8 cellular contexts compared by ENCODE assay signal in the genomic region with DNA sequence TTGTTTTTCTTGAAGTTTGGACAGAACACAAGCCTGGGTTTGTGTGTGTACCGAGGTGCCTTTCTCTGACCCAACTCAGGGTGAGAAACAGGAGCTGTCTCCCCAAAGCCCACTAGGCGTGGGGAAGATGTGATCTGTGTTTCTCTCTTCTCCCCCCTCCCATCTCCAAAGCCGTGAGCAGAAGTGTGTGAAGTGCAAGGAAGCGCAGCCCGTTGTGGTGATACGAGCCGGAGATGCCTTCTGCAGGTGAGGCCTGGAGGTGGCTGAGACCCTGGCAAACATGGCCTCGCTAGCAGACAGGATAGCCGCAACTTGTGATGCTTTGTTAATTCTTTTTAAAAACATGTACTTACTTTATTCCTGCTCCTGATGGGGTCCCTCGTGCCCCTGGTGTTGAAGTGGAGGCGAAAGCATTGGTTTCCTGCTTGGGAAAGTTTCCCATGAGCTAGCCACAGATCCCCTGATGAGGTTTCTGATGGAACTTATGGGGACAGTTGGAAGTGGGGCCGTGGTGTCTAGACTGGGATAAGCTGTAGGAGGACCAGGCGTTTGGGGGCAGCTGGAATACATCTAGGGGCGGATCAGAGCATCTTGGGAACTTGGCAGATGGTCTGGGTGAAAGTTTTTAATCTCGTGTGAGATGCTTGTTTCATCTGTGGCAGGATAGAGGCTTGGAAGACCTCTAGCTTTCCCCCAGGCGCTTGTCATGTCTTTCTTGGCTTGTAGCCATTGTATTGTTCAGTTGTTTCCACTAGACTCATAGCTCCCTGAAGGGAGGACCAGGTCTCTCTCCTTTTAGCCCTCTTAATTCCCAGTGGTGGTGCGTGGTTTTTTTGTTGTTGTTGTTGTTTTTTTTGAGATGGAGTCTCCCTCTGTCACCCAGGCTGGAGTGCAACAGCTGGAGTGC. TPM values are rescaled to one million over a fixed set of nuclear protein-coding genes. Genes with fewer than 3 reads are reported as not detected.
DNase-seq lines count a peak whose midpoint lies in the region; ATAC-seq and TF ChIP-seq lines count a peak whose summit lies in the region.

No MANE protein-coding gene starts in this region.

- H3K36me3 ChIP-seq in neural progenitor cell, result no peaks in the 10 kb centered on the region

- peak overlapping the region; percentile 79 to 83 for H3K4me3 Mint-ChIP-seq in effector memory CD8-positive, alpha-beta T cell
- peak overlapping the region; percentile 84 for H3K4me3 Mint-ChIP-seq in neural progenitor cell

- no peak for ATAC-seq in effector memory CD8-positive, alpha-beta T cell (replicated peaks)
- ATAC-seq in GM19463 (IDR thresholded peaks at IDR 0.05; ENCODE audit: unreplicated experiment), result no peak

- H3K9ac ChIP-seq in neural progenitor cell, result peak overlapping the region; percentile 90

- H3K4me1 ChIP-seq in neural progenitor cell, result peaks cover 10% of the 10 kb centered on the region

- DNase-seq in COLO668 (lab: John Stamatoyannopoulos, UW; ENCODE audit: unreplicated experiment), result peak; percentile 7
- DNase-seq in NCI-H226, result peak; percentile 23
- DNase-seq in effector memory CD8-positive, alpha-beta T cell, result no peak
- no peak for DNase-seq in neural progenitor cell (ENCODE audit: low spot score)
- DNase-seq in NCI-H345 treated with DMSO at 0.1 percent for 48 hours (lab: John Stamatoyannopoulos, UW; ENCODE audit: unreplicated experiment), result no peak
- DNase-seq in ureter (ENCODE audit: low spot score), result no peak
- no peak for DNase-seq in mucosa of gallbladder (ENCODE audit: low spot score)

- H3K27me3 Mint-ChIP-seq in effector memory CD8-positive, alpha-beta T cell, result no peaks in the 10 kb centered on the region
- no peaks in the 10 kb centered on the region for H3K27me3 Mint-ChIP-seq in neural progenitor cell (ENCODE audit: insufficient read depth, low read depth)

- H3K9me3 ChIP-seq in neural progenitor cell (ENCODE audit: low read depth), result no peaks in the 10 kb centered on the region

- peak overlapping the region; percentile 99 for H3K4me2 ChIP-seq in neural progenitor cell

- TF ChIP-seq CTCF in neural progenitor cell (IDR thresholded peaks at IDR 0.05), result no peak

- H4K20me1 ChIP-seq in neural progenitor cell (ENCODE audit: low read depth), result peaks cover 19% of the 10 kb centered on the region

- peaks cover 46% of the 10 kb centered on the region for H3K36me3 Mint-ChIP-seq in effector memory CD8-positive, alpha-beta T cell (ENCODE audit: insufficient read depth)
- no peaks in the 10 kb centered on the region for H3K36me3 Mint-ChIP-seq in neural progenitor cell

- H3K79me2 ChIP-seq in neural progenitor cell (ENCODE audit: low read depth), result peaks cover 42% of the 10 kb centered on the region

- H3K4me3 ChIP-seq in neural progenitor cell, result peak overlapping the region; percentile 99

- H3K27ac ChIP-seq in neural progenitor cell, result no peak overlapping the region

- H3K27me3 ChIP-seq in neural progenitor cell, result no peaks in the 10 kb centered on the region

- H3K4me1 Mint-ChIP-seq in effector memory CD8-positive, alpha-beta T cell (ENCODE audit: low read depth in 2 of 2), result peaks cover 39 to 53% of the 10 kb centered on the region in 2 donors
- H3K4me1 Mint-ChIP-seq in neural progenitor cell, result peaks cover 22% of the 10 kb centered on the region

- peak overlapping the region; percentile 56 to 86 for H3K27ac Mint-ChIP-seq in effector memory CD8-positive, alpha-beta T cell
- no peak overlapping the region for H3K27ac Mint-ChIP-seq in neural progenitor cell

- H2AFZ ChIP-seq in neural progenitor cell (replicated peaks), result no peak overlapping the region

- H3K9me3 Mint-ChIP-seq in effector memory CD8-positive, alpha-beta T cell, result no peaks in the 10 kb centered on the region
- no peaks in the 10 kb centered on the region for H3K9me3 Mint-ChIP-seq in neural progenitor cell

- H3F3A ChIP-seq in neural progenitor cell (ENCODE audit: low read depth), result no peaks in the 10 kb centered on the region

RNA-seq across cellular contexts. Expression of a gene that starts 0.9 kb away (rescaled TPM):
- total RNA-seq in neural progenitor cell (ENCODE audit: low replicate concordance) (4.7 and 11.0 TPM in 2 replicates), ureter (25.2 TPM), mucosa of gallbladder (15.0 TPM)

RNA-seq across cellular contexts. Expression of a gene that starts 1.0 kb away (rescaled TPM):
- total RNA-seq in neural progenitor cell (ENCODE audit: low replicate concordance) (11.1 and 30.1 TPM in 2 replicates), ureter (22.8 TPM), mucosa of gallbladder (28.4 TPM)

RNA-seq across cellular contexts. Expression of a gene that starts 20.9 kb away (rescaled TPM):
- total RNA-seq in neural progenitor cell (ENCODE audit: low replicate concordance), result 0.71 TPM in 1 of 2 replicates, not detected in the other
- 1.8 TPM for total RNA-seq in ureter
- total RNA-seq in mucosa of gallbladder, result 1.9 TPM

RNA-seq across cellular contexts. Expression of a gene that starts 44.3 kb away (rescaled TPM):
- 12.7 and 53.7 TPM in 2 replicates for total RNA-seq in neural progenitor cell (ENCODE audit: low replicate concordance)
- total RNA-seq in ureter, result 43.9 TPM
- total RNA-seq in mucosa of gallbladder, result 126 TPM

RNA-seq across cellular contexts. Expression of a gene that starts 56.4 kb away (rescaled TPM):
- total RNA-seq in neural progenitor cell (ENCODE audit: low replicate concordance), result 29.9 and 101 TPM in 2 replicates
- 279 TPM for total RNA-seq in ureter
- total RNA-seq in mucosa of gallbladder, result 271 TPM

Comparison
In these comparisons a context has a peak if more than half of its experiments do, and no peak if none do; other contexts are left out.
1. DNase-seq: peak in COLO668 (single experiment) and NCI-H226 (single experiment); none in effector memory CD8-positive, alpha-beta T cell (0 of 3), neural progenitor cell (single experiment), NCI-H345 treated with DMSO at 0.1 percent for 48 hours (single experiment), ureter (single experiment) and mucosa of gallbladder (single experiment).